17 cellular contexts compared by ENCODE assay signal in genomic region chr3:61715886-61716527, GRCh38.
"Had no signal": no experiment of that assay in that cellular context is flagged by ENCODE, and none has a peak within 500 bp of the region (broad histone marks: within the 10 kb centered on the region; RNA-seq: fewer than 3 reads in every experiment).

No MANE protein-coding gene starts in this region.

- DNase-seq: activated CD4-positive, alpha-beta T cell treated with anti-CD3 and anti-CD28 coated beads for 1 hour; activated effector memory CD4-positive, alpha-beta T cell treated with anti-CD3 and anti-CD28 coated beads, Interleukin-2, amount 50 U/mL, for 16 hours; activated naive CD4-positive, alpha-beta T cell treated with anti-CD3 and anti-CD28 coated beads, Interleukin-2, amount 50 U/mL, for 16 hours; activated T-cell treated with anti-CD3 and anti-CD28 coated beads, Interleukin-2, amount 50 U/mL, for 72 hours; effector CD4-positive, alpha-beta T cell; esophagus squamous epithelium; immature natural killer cell; kidney glomerular epithelial cell; mesendoderm; naive thymus-derived CD8-positive, alpha-beta T cell; ovary; psoas muscle; right cardiac atrium; stimulated activated CD4-positive, alpha-beta T cell treated with anti-CD3 and anti-CD28 coated beads, Interleukin-4, amount 100 ng/mL, for 1 hour; stimulated activated naive CD8-positive, alpha-beta T cell treated with anti-CD3 and anti-CD28 coated beads, Interleukin-15, amount 100 ng/mL, for 72 hours had no signal

- H3K4me1 ChIP-seq: esophagus squamous epithelium had no signal

- H3K27me3 ChIP-seq: ascending aorta, esophagus squamous epithelium, ovary had no signal

- H3K9me3 ChIP-seq: ascending aorta, esophagus squamous epithelium, ovary, psoas muscle had no signal

- H3K27ac ChIP-seq: ascending aorta, esophagus squamous epithelium, ovary, psoas muscle had no signal

- H3K36me3 ChIP-seq: ascending aorta, esophagus squamous epithelium, ovary had no signal

- H3K4me3 ChIP-seq: ascending aorta, esophagus squamous epithelium, ovary, psoas muscle, smooth muscle cell had no signal

- ATAC-seq: activated T-cell treated with anti-CD3 and anti-CD28 coated beads, Interleukin-2, amount 50 U/mL, for 72 hours; naive thymus-derived CD8-positive, alpha-beta T cell; psoas muscle; right cardiac atrium; stimulated activated naive CD8-positive, alpha-beta T cell treated with anti-CD3 and anti-CD28 coated beads, Interleukin-15, amount 100 ng/mL, for 72 hours had no signal
